Comparison of ENCODE assay signal across 7 cellular contexts in the genomic region with DNA sequence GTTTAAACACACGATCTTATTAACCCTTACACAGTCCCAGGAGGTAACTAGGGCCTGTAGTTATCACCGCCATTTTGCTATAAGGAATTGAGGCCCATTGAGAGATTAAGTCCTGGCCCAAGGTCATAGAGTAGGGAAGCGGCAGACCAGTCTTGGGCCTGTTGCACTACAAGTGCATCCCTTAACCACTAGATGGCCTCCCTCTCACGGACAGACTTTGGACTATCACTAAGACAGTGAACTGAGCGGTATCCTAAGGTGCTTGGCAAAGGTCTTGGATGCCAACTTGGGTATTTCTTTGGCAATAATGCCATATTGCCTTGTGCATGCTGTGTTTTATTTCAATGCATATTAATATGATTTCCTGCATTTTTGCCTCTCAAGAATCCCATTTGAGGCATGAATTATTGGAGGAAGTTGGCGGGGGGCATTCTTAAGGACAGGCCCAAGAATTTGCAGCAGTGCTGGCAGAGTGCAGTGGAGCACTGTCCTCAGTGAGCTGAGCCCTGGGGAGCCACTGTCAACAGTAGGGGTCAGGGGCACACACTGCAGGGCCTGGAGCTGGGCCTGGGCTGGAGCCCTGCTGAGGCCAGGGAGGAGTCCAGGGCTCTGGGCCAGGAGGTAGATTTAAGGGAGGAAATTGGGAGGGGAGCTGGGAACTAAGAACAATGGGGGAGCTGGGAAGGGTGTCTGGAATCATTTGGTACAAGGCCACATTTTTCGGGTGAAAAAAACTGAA.
DNase-seq lines count a peak whose midpoint lies in the region; ATAC-seq and TF ChIP-seq lines count a peak whose summit lies in the region.

No MANE protein-coding gene starts in this region.

- H3K9me3 ChIP-seq in NT2/D1 (ENCODE audit: insufficient read depth, low read length), result peaks cover 12% of the 10 kb centered on the region; the same call in 1 of the 2 replicates
- no peaks in the 10 kb centered on the region for H3K9me3 ChIP-seq in colonic mucosa

- no peak overlapping the region for H3K4me3 ChIP-seq in H7 (ENCODE audit: insufficient read depth, low read depth, low read length)
- no peak overlapping the region for H3K4me3 ChIP-seq in NT2/D1 (ENCODE audit: insufficient read length, low read depth)
- no peak overlapping the region for H3K4me3 ChIP-seq in colonic mucosa

- peaks cover 16% of the 10 kb centered on the region for H3K4me1 Mint-ChIP-seq in nephron

- H3K36me3 ChIP-seq in H7 (replicated peaks; ENCODE audit: control insufficient read depth, insufficient read depth, low read length) (no peaks in the 10 kb centered on the region; the same call in 1 of the 2 replicates), NT2/D1 (ENCODE audit: insufficient read depth, insufficient read length, low read length) (no peaks in the 10 kb centered on the region), colonic mucosa (no peaks in the 10 kb centered on the region)

- no peaks in the 10 kb centered on the region for H3K36me3 Mint-ChIP-seq in nephron (ENCODE audit: low read depth)

- H3K9ac ChIP-seq in NT2/D1 (ENCODE audit: insufficient read length, low read depth), result no peak overlapping the region
- no peak overlapping the region for H3K9ac ChIP-seq in colonic mucosa (ENCODE audit: low read depth in 2 of 2, low read length in 2 of 2)

- DNase-seq in GF-D8 (lab: John Stamatoyannopoulos, UW) (peak; percentile 31), H7 (peak; percentile 83), NT2/D1 (ENCODE audit: low read depth, low spot score) (peak; percentile 47), colonic mucosa (no peak), NCI-H2227 (lab: John Stamatoyannopoulos, UW; ENCODE audit: unreplicated experiment) (no peak)

- no peak for ATAC-seq in HG03196 (IDR thresholded peaks at IDR 0.05; ENCODE audit: unreplicated experiment)

- H3K4me3 Mint-ChIP-seq in nephron, result no peak overlapping the region

- no peak overlapping the region for H3K27ac Mint-ChIP-seq in nephron

- TF ChIP-seq CTCF in colonic mucosa (IDR thresholded peaks at IDR 0.05) (peak; percentile 51), nephron (IDR thresholded peaks at IDR 0.05; ENCODE audit: unreplicated experiment in 3 of 3) (peak; percentile 16 to 41 (median 40))

- peaks cover 6% of the 10 kb centered on the region for H3K27me3 Mint-ChIP-seq in nephron (ENCODE audit: low read depth)

- peaks cover 4% of the 10 kb centered on the region for H3K9me3 Mint-ChIP-seq in nephron

- H3K4me1 ChIP-seq in NT2/D1 (ENCODE audit: insufficient read depth, insufficient read length) (peaks cover 3% of the 10 kb centered on the region), colonic mucosa (no peaks in the 10 kb centered on the region)

- intact Hi-C loops in colonic mucosa (cut with DNase I), result no loop called here

- H3K27ac ChIP-seq in colonic mucosa, result no peak overlapping the region

- H3K27me3 ChIP-seq in H7 (ENCODE audit: control insufficient read depth, insufficient read depth, low read length) (no peaks in the 10 kb centered on the region), NT2/D1 (ENCODE audit: insufficient read depth, insufficient read length) (no peaks in the 10 kb centered on the region), colonic mucosa (no peaks in the 10 kb centered on the region)

Comparison
In these comparisons a context has a peak if more than half of its experiments do, and no peak if none do; other contexts are left out.
1. DNase-seq: peak in GF-D8 (single experiment), H7 (single experiment) and NT2/D1 (single experiment); none in colonic mucosa (single experiment) and NCI-H2227 (single experiment).